In genomic region chr22:50440544-50441249, GRCh38 we compare ENCODE assay signal across 24 cellular contexts. TPM values are rescaled to one million over a fixed set of nuclear protein-coding genes. Genes with fewer than 3 reads are reported as not detected.
DNase-seq lines count a peak whose midpoint lies in the region; ATAC-seq, FAIRE-seq and TF ChIP-seq lines count a peak whose summit lies in the region.
"Had no signal": no experiment of that assay in that cellular context is flagged by ENCODE, and none has a peak within 500 bp of the region (broad histone marks: within the 10 kb centered on the region; RNA-seq: fewer than 3 reads in every experiment).

No MANE protein-coding gene starts in this region.

- no peak for FAIRE-seq in kidney (lab: Jason Lieb, UNC)
- FAIRE-seq: bronchial epithelial cell had no signal

- no peak for TF ChIP-seq CTCF in HEK293 (tag by site-specific recombination; IDR thresholded peaks at IDR 0.05)
- no peak for TF ChIP-seq CTCF in kidney (IDR thresholded peaks at IDR 0.05; ENCODE audit: borderline replicate concordance, extremely low read depth, insufficient read depth)
- TF ChIP-seq CTCF in upper lobe of right lung (IDR thresholded peaks at IDR 0.05), result no peak

- H3K36me3 ChIP-seq in HEK293 (ENCODE audit: control insufficient read depth in 2 of 2, insufficient read depth in 1 of 2, low read length in 2 of 2) (peaks cover 0 to 88% of the 10 kb centered on the region in 2 experiments; a peak in 2 of 3 replicates), kidney (ENCODE audit: control insufficient read depth in 1 of 2, insufficient read depth in 2 of 2, low read length in 2 of 2) (peaks cover 15 to 20% of the 10 kb centered on the region in 2 donors), upper lobe of right lung (peaks cover 73% of the 10 kb centered on the region)

- H3K9ac ChIP-seq in kidney (ENCODE audit: low read length in 2 of 2), result no peak overlapping the region

- H3K9me3 ChIP-seq in HEK293 (ENCODE audit: control insufficient read depth, insufficient read depth, low read depth, low read length), result no peaks in the 10 kb centered on the region
- no peaks in the 10 kb centered on the region for H3K9me3 ChIP-seq in kidney (ENCODE audit: control insufficient read depth in 1 of 2, low read length in 2 of 2)
- H3K9me3 ChIP-seq in upper lobe of right lung, result no peaks in the 10 kb centered on the region
- H3K9me3 ChIP-seq: HAP-1, tibial artery had no signal

- H3K4me1 ChIP-seq in HEK293 (ENCODE audit: control insufficient read depth, insufficient read depth, low read length) (no peaks in the 10 kb centered on the region; the same call in 1 of the 2 replicates), kidney (ENCODE audit: control insufficient read depth in 1 of 2, insufficient read depth in 1 of 2, low read depth in 1 of 2, low read length in 2 of 2) (peaks cover 19 to 22% of the 10 kb centered on the region in 2 donors), upper lobe of right lung (peaks cover 17% of the 10 kb centered on the region)
- H3K4me1 ChIP-seq: foreskin keratinocyte, HAP-1 had no signal

- POLR2A ChIA-PET in HEK293 (lab: Yijun Ruan, JAX), result no interaction called here

- no peak for ATAC-seq in left cardiac atrium
- no peak for ATAC-seq in Right ventricle myocardium superior (ENCODE audit: poor library complexity)
- no peak for ATAC-seq in upper lobe of right lung
- no peak for ATAC-seq in HG02759 (IDR thresholded peaks at IDR 0.05; ENCODE audit: unreplicated experiment)
- ATAC-seq: esophagus mucosa, foreskin keratinocyte, left lobe of liver had no signal

- intact Hi-C loops in left cardiac atrium (cut with DNase I) (no loop called here), Right ventricle myocardium superior (cut with DNase I) (no loop called here), kidney (cut with DNase I) (no loop called here), upper lobe of right lung (cut with DNase I) (no loop called here)

- DNase-seq in left cardiac atrium (peak; percentile 23), Right ventricle myocardium superior (no peak), kidney (peak; percentile 69), upper lobe of right lung (peak; percentile 65), NCI-H2196 (lab: John Stamatoyannopoulos, UW; ENCODE audit: unreplicated experiment) (no peak)
- DNase-seq: activated CD4-positive, alpha-beta T cell treated with anti-CD3 and anti-CD28 coated beads for 1 hour; activated naive CD4-positive, alpha-beta T cell treated with anti-CD3 and anti-CD28 coated beads, Interleukin-2, amount 10 ng/mL, durations not matched to agents 7 days and 5 days; anterior cingulate cortex; C1 segment of cervical spinal cord; DMS79 treated with DMSO at 0.1 percent for 48 hours; foreskin keratinocyte; GF-D8; hippocampal formation; naive B cell; NCI-H510A; tibial artery had no signal

- H3K27me3 ChIP-seq in upper lobe of right lung, result no peaks in the 10 kb centered on the region
- H3K27me3 ChIP-seq: foreskin keratinocyte, tibial artery had no signal

- no peak overlapping the region for H3K4me3 ChIP-seq in HEK293 (ENCODE audit: low read depth, low read length)
- H3K4me3 ChIP-seq in kidney (ENCODE audit: low read length in 2 of 2), result no peak overlapping the region
- no peak overlapping the region for H3K4me3 ChIP-seq in upper lobe of right lung
- H3K4me3 ChIP-seq: coronary artery, HAP-1, tibial artery had no signal

- CTCF ChIA-PET in HEK293 (lab: Yijun Ruan, JAX), result no interaction called here

- H3K27ac ChIP-seq in HEK293 (ENCODE audit: extremely low read depth, low read depth, low read length) (no peak overlapping the region), kidney (ENCODE audit: low read depth in 2 of 2, low read length in 2 of 2) (no peak overlapping the region), upper lobe of right lung (no peak overlapping the region)
- H3K27ac ChIP-seq: coronary artery, foreskin keratinocyte, tibial artery had no signal

TF ChIP-seq in HEK293, 187 proteins besides CTCF, POLR2A, EP300 and RAD21 (continues in another document):
- TF ChIP-seq ZNF121 (tag by site-specific recombination; IDR thresholded peaks at IDR 0.05) (no peak), ZNF24 (tag by site-specific recombination; IDR thresholded peaks at IDR 0.05) (no peak), ZNF138 (tag by site-specific recombination; IDR thresholded peaks at IDR 0.05; ENCODE audit: borderline replicate concordance) (no peak), ZNF26 (tag by site-specific recombination; IDR thresholded peaks at IDR 0.05) (no peak), ZNF555 (tag by site-specific recombination; conservative IDR thresholded peaks at IDR 0.05) (no peak), KLF9 (tag by site-specific recombination; IDR thresholded peaks at IDR 0.05; ENCODE audit: low read depth) (peak; percentile 81), ZSCAN23 (tag by site-specific recombination; IDR thresholded peaks at IDR 0.05) (no peak), SCRT1 (tag by site-specific recombination; IDR thresholded peaks at IDR 0.05; ENCODE audit: borderline replicate concordance) (no peak), ZSCAN4 (tag by site-specific recombination; IDR thresholded peaks at IDR 0.05) (no peak), ZNF155 (tag by site-specific recombination; IDR thresholded peaks at IDR 0.05) (no peak), PBX3 (CRISPR knock-in tag; IDR thresholded peaks at IDR 0.05) (no peak; the same call in 1 of the 2 replicates), IKZF3 (tag by site-specific recombination; IDR thresholded peaks at IDR 0.05) (no peak), ZIC2 (tag by site-specific recombination; IDR thresholded peaks at IDR 0.05) (peak; percentile 40), PRDM4 (tag by site-specific recombination; IDR thresholded peaks at IDR 0.05) (no peak), KLF8 (tag by site-specific recombination; IDR thresholded peaks at IDR 0.05) (peak; percentile 90; the same call in 1 of the 2 replicates), MZF1 (tag by site-specific recombination; IDR thresholded peaks at IDR 0.05; ENCODE audit: borderline replicate concordance) (no peak), ZNF670 (tag by site-specific recombination; IDR thresholded peaks at IDR 0.05; ENCODE audit: low read depth) (no peak), ZBTB7A (tag by site-specific recombination; IDR thresholded peaks at IDR 0.05; ENCODE audit: low read depth) (no peak)

RNA-seq across cellular contexts. Expression of gene SBF1, which starts 34.1 kb away (rescaled TPM):
- total RNA-seq in left cardiac atrium (10 to 100 TPM; 44.9 to 54.4 TPM), Right ventricle myocardium superior (46.6 TPM), kidney (73.9 TPM), upper lobe of right lung (69.4 TPM)
- polyA plus RNA-seq in kidney (ENCODE audit: insufficient read depth, low read depth, low replicate concordance), result 18.1 TPM

RNA-seq across cellular contexts. Expression of gene ADM2, which starts 40.6 kb away (rescaled TPM):
- total RNA-seq in left cardiac atrium (under 1 TPM; 0.15 to 0.52 TPM), Right ventricle myocardium superior (not detected), kidney (8.0 TPM), upper lobe of right lung (2.6 TPM)
- polyA plus RNA-seq in kidney (ENCODE audit: insufficient read depth, low read depth, low replicate concordance), result 10.6 TPM

RNA-seq across cellular contexts. Expression of gene MIOX, which starts 46.0 kb away (rescaled TPM):
- total RNA-seq in left cardiac atrium, result not detected
- not detected for total RNA-seq in Right ventricle myocardium superior
- total RNA-seq in kidney, result 3.5 TPM
- polyA plus RNA-seq in kidney (ENCODE audit: insufficient read depth, low read depth, low replicate concordance), result 455 TPM
- total RNA-seq in upper lobe of right lung, result not detected
- total RNA-seq: bronchial epithelial cell, esophagus mucosa, foreskin keratinocyte, left lobe of liver, skeletal muscle tissue had no signal

Comparison
In these comparisons a context has a peak if more than half of its experiments do, and no peak if none do; other contexts are left out.
1. DNase-seq: peak in left cardiac atrium (single experiment), kidney (single experiment) and upper lobe of right lung (single experiment); none in Right ventricle myocardium superior (single experiment) and NCI-H2196 (single experiment).